ENCODE assay signal across 26 cellular contexts in genomic region chr10:29023678-29024077, GRCh38.
DNase-seq lines count a peak whose midpoint lies in the region; ATAC-seq and TF ChIP-seq lines count a peak whose summit lies in the region.
"Had no signal": no experiment of that assay in that cellular context is flagged by ENCODE, and none has a peak within 500 bp of the region (broad histone marks: within the 10 kb centered on the region; RNA-seq: fewer than 3 reads in every experiment).

No MANE protein-coding gene starts in this region.

- no peaks in the 10 kb centered on the region for H3K9me3 Mint-ChIP-seq in MCF 10A (ENCODE audit: unreplicated experiment)
- H3K9me3 Mint-ChIP-seq: activated CD8-positive, alpha-beta T cell treated with anti-CD3 and anti-CD28 coated beads for 36 hours; activated T-helper 17 cell treated with anti-CD3 and anti-CD28 coated beads, Interleukin-2, amount 50 U/mL, for 72 hours; CD8-positive, alpha-beta T cell; stimulated activated naive CD8-positive, alpha-beta T cell treated with anti-CD3 and anti-CD28 coated beads, Interleukin-15, Interleukin-2, amounts not matched to agents 100 ng/mL and 50 ng/mL, for 24 hours had no signal

- POLR2A ChIA-PET in MCF 10A (lab: Yijun Ruan, JAX): no interaction called here

- intact Hi-C loops in MCF 10A (cut with micrococcal nuclease) (no loop called here), breast epithelium (cut with DNase I; ENCODE audit: low total_unique reads) (no loop called here)

- DNase-seq in MCF 10A (ENCODE audit: unreplicated experiment) (peak; percentile 49), breast epithelium (ENCODE audit: low spot score in 2 of 2) (no peak), SK-N-DZ (ENCODE audit: low spot score) (peak; percentile 5), iris pigment epithelial cell (ENCODE audit: low read depth) (peak; percentile 39), OCI-M2 (lab: John Stamatoyannopoulos, UW; ENCODE audit: unreplicated experiment) (no peak), Ammon's horn (ENCODE audit: low spot score) (no peak), AG08396 (ENCODE audit: low spot score) (no peak)
- DNase-seq: 8988T; activated CD8-positive, alpha-beta T cell treated with anti-CD3 and anti-CD28 coated beads for 36 hours; activated naive CD4-positive, alpha-beta T cell treated with anti-CD3 and anti-CD28 coated beads, Interleukin-2, amount 50 U/mL, for 16 hours; CD8-positive, alpha-beta T cell; DMS 273 treated with DMSO at 0.1 percent for 48 hours; foreskin melanocyte; MM.1S; NCI-H1417; NCI-H2107; NCI-H774; T-helper 9 cell had no signal

- no peaks in the 10 kb centered on the region for H3K9me3 ChIP-seq in breast epithelium
- H3K9me3 ChIP-seq: HAP-1, prostate gland had no signal

- no peaks in the 10 kb centered on the region for H3K36me3 Mint-ChIP-seq in MCF 10A (ENCODE audit: insufficient read depth, unreplicated experiment)
- H3K36me3 Mint-ChIP-seq: CD8-positive, alpha-beta T cell had no signal

- H3K27me3 ChIP-seq in breast epithelium: no peaks in the 10 kb centered on the region

- no TSS peak for BruUV-seq in MCF 10A (replicated peaks; lab: Mats Ljungman, UMichigan)

- TF ChIP-seq CTCF in MCF 10A (IDR thresholded peaks at IDR 0.05; ENCODE audit: unreplicated experiment) (no peak), breast epithelium (IDR thresholded peaks at IDR 0.05) (no peak)

- no peak for TF ChIP-seq POLR2A in breast epithelium (IDR thresholded peaks at IDR 0.05)

- H3K4me3 ChIP-seq in breast epithelium: no peak overlapping the region
- H3K4me3 ChIP-seq: coronary artery, HAP-1, prostate gland had no signal

- no peaks in the 10 kb centered on the region for H3K4me1 ChIP-seq in breast epithelium
- H3K4me1 ChIP-seq: HAP-1, prostate gland had no signal

- ATAC-seq in HG03039 (IDR thresholded peaks at IDR 0.05; ENCODE audit: unreplicated experiment): no peak
- ATAC-seq: activated CD4-positive, CD25-positive, alpha-beta regulatory T cell treated with anti-CD3 and anti-CD28 coated beads, Interleukin-2, amount 50 U/mL, for 24 hours; activated CD8-positive, alpha-beta T cell treated with anti-CD3 and anti-CD28 coated beads for 36 hours; activated T-helper 17 cell treated with anti-CD3 and anti-CD28 coated beads, Interleukin-2, amount 50 U/mL, for 72 hours; CD8-positive, alpha-beta T cell had no signal

- H3K27me3 Mint-ChIP-seq in MCF 10A (ENCODE audit: insufficient read depth, unreplicated experiment): peaks cover 11% of the 10 kb centered on the region
- H3K27me3 Mint-ChIP-seq: activated T-helper 17 cell treated with anti-CD3 and anti-CD28 coated beads, Interleukin-2, amount 50 U/mL, for 72 hours; B cell; stimulated activated naive CD8-positive, alpha-beta T cell treated with anti-CD3 and anti-CD28 coated beads, Interleukin-15, Interleukin-2, amounts not matched to agents 100 ng/mL and 50 ng/mL, for 24 hours had no signal

- peaks cover 10% of the 10 kb centered on the region for H3K4me1 Mint-ChIP-seq in MCF 10A (ENCODE audit: insufficient read depth, unreplicated experiment)
- H3K4me1 Mint-ChIP-seq: activated T-helper 17 cell treated with anti-CD3 and anti-CD28 coated beads, Interleukin-2, amount 50 U/mL, for 72 hours; B cell had no signal

- CTCF ChIA-PET in MCF 10A (lab: Yijun Ruan, JAX): interaction anchor here (0.6 to 1.0 kb wide), 2 partner anchors 351 to 362 kb away, joined by 3 read pairs; no protein-coding TSS in a partner anchor

- no peak overlapping the region for H3K4me3 Mint-ChIP-seq in MCF 10A (ENCODE audit: unreplicated experiment)
- H3K4me3 Mint-ChIP-seq: activated CD8-positive, alpha-beta T cell treated with anti-CD3 and anti-CD28 coated beads for 36 hours; activated T-helper 17 cell treated with anti-CD3 and anti-CD28 coated beads, Interleukin-2, amount 50 U/mL, for 72 hours; B cell; CD8-positive, alpha-beta T cell; stimulated activated naive CD8-positive, alpha-beta T cell treated with anti-CD3 and anti-CD28 coated beads, Interleukin-15, Interleukin-2, amounts not matched to agents 100 ng/mL and 50 ng/mL, for 24 hours had no signal

- no peaks in the 10 kb centered on the region for H3K36me3 ChIP-seq in breast epithelium
- H3K36me3 ChIP-seq: HAP-1, prostate gland had no signal

- H3K27ac Mint-ChIP-seq in MCF 10A (ENCODE audit: low read depth, unreplicated experiment): no peak overlapping the region
- H3K27ac Mint-ChIP-seq: activated CD8-positive, alpha-beta T cell treated with anti-CD3 and anti-CD28 coated beads for 36 hours; activated T-helper 17 cell treated with anti-CD3 and anti-CD28 coated beads, Interleukin-2, amount 50 U/mL, for 72 hours; B cell; CD8-positive, alpha-beta T cell; stimulated activated naive CD8-positive, alpha-beta T cell treated with anti-CD3 and anti-CD28 coated beads, Interleukin-15, Interleukin-2, amounts not matched to agents 100 ng/mL and 50 ng/mL, for 24 hours had no signal

- no peak overlapping the region for H3K27ac ChIP-seq in breast epithelium
- H3K27ac ChIP-seq: coronary artery, prostate gland had no signal

Comparison
In these comparisons a context has a peak if more than half of its experiments do, and no peak if none do; other contexts are left out.
1. DNase-seq: peak in MCF 10A (single experiment), SK-N-DZ (single experiment) and iris pigment epithelial cell (single experiment); none in breast epithelium (0 of 2), OCI-M2 (single experiment), Ammon's horn (single experiment) and AG08396 (single experiment).